Comparison of ENCODE assay signal across 9 cellular contexts in the genomic region with DNA sequence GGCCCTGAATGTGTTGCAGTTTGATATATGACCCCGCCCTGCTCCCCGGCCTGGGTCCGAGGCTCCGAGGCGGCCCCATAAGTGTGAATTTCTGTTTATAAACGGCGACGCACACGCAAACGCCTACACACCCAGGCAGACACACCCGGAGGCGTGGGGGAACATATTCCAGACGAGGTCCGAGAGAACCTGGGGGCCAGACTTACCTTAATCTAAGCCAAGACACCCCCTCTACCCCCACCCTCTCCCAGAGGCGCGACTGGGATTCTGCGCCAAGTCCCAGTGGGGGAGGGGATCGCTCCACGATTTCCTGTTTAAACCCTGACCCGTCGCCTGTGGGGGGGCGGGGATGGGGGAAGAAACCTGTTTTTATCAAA. TPM values are rescaled to one million over a fixed set of nuclear protein-coding genes. Genes with fewer than 3 reads are reported as not detected.
DNase-seq lines count a peak whose midpoint lies in the region; ATAC-seq and TF ChIP-seq lines count a peak whose summit lies in the region.
"Had no signal": no experiment of that assay in that cellular context is flagged by ENCODE, and none has a peak within 500 bp of the region (broad histone marks: within the 10 kb centered on the region; RNA-seq: fewer than 3 reads in every experiment).

No MANE protein-coding gene starts in this region.

- peak overlapping the region; percentile 45 for H3K56ac ChIP-seq in mesendoderm (ENCODE audit: low read length)

- peak overlapping the region; percentile 84 for H3K4me3 Mint-ChIP-seq in activated B cell treated with CpG ODN at 0.5 μM for 24 hours

- H2BK15ac ChIP-seq in mesendoderm (replicated peaks; ENCODE audit: low read depth) = no peak overlapping the region

- no peak overlapping the region for H4K8ac ChIP-seq in mesendoderm (ENCODE audit: low read depth, low read length)

- H3K79me2 ChIP-seq in mesendoderm (ENCODE audit: control insufficient read depth, insufficient read depth, low read length) = no peaks in the 10 kb centered on the region

- H3K27ac Mint-ChIP-seq in activated B cell treated with CpG ODN at 0.5 μM for 24 hours = peak overlapping the region; percentile 30

- intact Hi-C loops in activated B cell treated with CpG ODN at 0.5 μM for 24 hours (cut with micrococcal nuclease) = no loop called here

- WGBS in mesendoderm (ENCODE audit: extremely low coverage, insufficient coverage, low lambda C conversion rate) = no CpG with 5 or more reads among the region's 22 CpGs

- no peaks in the 10 kb centered on the region for H3K36me3 Mint-ChIP-seq in activated B cell treated with CpG ODN at 0.5 μM for 24 hours (ENCODE audit: low read depth)

- H2BK120ac ChIP-seq in mesendoderm (ENCODE audit: low read depth, low read length) = no peak overlapping the region

- peaks cover 2% of the 10 kb centered on the region for H3K4me1 ChIP-seq in mesendoderm (ENCODE audit: control insufficient read depth, low read depth, low read length)

- DNase-seq in AG08395 (ENCODE audit: low spot score) (peak; percentile 54), HEK293T (ENCODE audit: extremely low spot score) (no peak), activated B cell treated with CpG ODN at 0.5 μM for 24 hours (no peak), mesendoderm (no peak), cerebellar cortex (ENCODE audit: low spot score) (no peak)

- peaks cover 82% of the 10 kb centered on the region for H3K27me3 ChIP-seq in mesendoderm (ENCODE audit: insufficient read depth, low read length, poor library complexity)

- no peak overlapping the region for H4K5ac ChIP-seq in mesendoderm (ENCODE audit: low read length)

- POLR2A ChIA-PET in HEK293T (lab: Yijun Ruan, JAX) = no interaction called here
- POLR2A ChIA-PET in activated B cell treated with CpG ODN at 0.5 μM for 24 hours (lab: Charles Lee) = no interaction called here

- H3K27me3 Mint-ChIP-seq in activated B cell treated with CpG ODN at 0.5 μM for 24 hours = peaks cover 65% of the 10 kb centered on the region

- no peak for TF ChIP-seq CTCF in activated B cell treated with CpG ODN at 0.5 μM for 24 hours (IDR thresholded peaks at IDR 0.05)

- H3K79me1 ChIP-seq in mesendoderm (ENCODE audit: low read length) = no peaks in the 10 kb centered on the region

- H3K4ac ChIP-seq in mesendoderm (ENCODE audit: low read depth, low read length) = no peak overlapping the region

- no peaks in the 10 kb centered on the region for H3K9me3 Mint-ChIP-seq in activated B cell treated with CpG ODN at 0.5 μM for 24 hours

- no peak overlapping the region for H2AK5ac ChIP-seq in mesendoderm (ENCODE audit: low read length)

- H3K36me3 ChIP-seq in mesendoderm (ENCODE audit: control insufficient read depth, insufficient read depth, low read length) = no peaks in the 10 kb centered on the region
- H3K36me3 ChIP-seq: left lung had no signal

- H3K9ac ChIP-seq in mesendoderm (ENCODE audit: low read length) = no peak overlapping the region

- no peak overlapping the region for H3K27ac ChIP-seq in mesendoderm (ENCODE audit: low read depth, low read length)
- H3K27ac ChIP-seq: left lung had no signal

- peak overlapping the region; percentile 31 for H3K4me2 ChIP-seq in mesendoderm (ENCODE audit: low read length)

- H3K18ac ChIP-seq in mesendoderm (ENCODE audit: low read length) = no peak overlapping the region

- H2BK5ac ChIP-seq in mesendoderm (ENCODE audit: low read length) = no peak overlapping the region

- H3K4me3 ChIP-seq in mesendoderm (ENCODE audit: low read length) = no peak overlapping the region

- no peak overlapping the region for H3K23ac ChIP-seq in mesendoderm (ENCODE audit: low read length)

- H3K4me1 Mint-ChIP-seq in activated B cell treated with CpG ODN at 0.5 μM for 24 hours = peaks cover 29% of the 10 kb centered on the region

- ATAC-seq in activated B cell treated with CpG ODN at 0.5 μM for 24 hours (ENCODE audit: low read depth) (no peak), HG03139 (IDR thresholded peaks at IDR 0.05; ENCODE audit: unreplicated experiment) (no peak), HG02870 (IDR thresholded peaks at IDR 0.05; ENCODE audit: unreplicated experiment) (no peak), GM19452 (IDR thresholded peaks at IDR 0.05; ENCODE audit: unreplicated experiment) (no peak)

- CTCF ChIA-PET in HEK293T (lab: Yijun Ruan, JAX) (no interaction called here), activated B cell treated with CpG ODN at 0.5 μM for 24 hours (lab: Charles Lee) (no interaction called here)

TF ChIP-seq in HEK293T, 16 proteins besides CTCF, POLR2A, EP300 and RAD21:
- TF ChIP-seq TARDBP (IDR thresholded peaks at IDR 0.05) = no peak
- TF ChIP-seq L3MBTL2 (conservative IDR thresholded peaks at IDR 0.05) = peak; percentile 32; the same call in 1 of the 2 replicates
TF ChIP-seq in HEK293T: peak in this region for 1.

RNA-seq across cellular contexts. Expression of a gene that starts 9.6 kb away (rescaled TPM):
- total RNA-seq in activated B cell treated with CpG ODN at 0.5 μM for 24 hours = not detected in 2 replicates
- 0.01 TPM for polyA plus RNA-seq in mesendoderm (2013, experiment 1 of 2)
- 0.04 TPM for polyA plus RNA-seq in mesendoderm (2013, experiment 2 of 2)

RNA-seq across cellular contexts. Expression of a gene that starts 9.8 kb away (rescaled TPM):
- total RNA-seq in activated B cell treated with CpG ODN at 0.5 μM for 24 hours = not detected in 2 replicates
- not detected for polyA plus RNA-seq in mesendoderm (2013, experiment 1 of 2)
- polyA plus RNA-seq in mesendoderm (2013, experiment 2 of 2) = not detected

RNA-seq across cellular contexts. Expression of a gene that starts 14.3 kb away (rescaled TPM):
- total RNA-seq in activated B cell treated with CpG ODN at 0.5 μM for 24 hours = not detected in 2 replicates
- not detected for polyA plus RNA-seq in mesendoderm (2013, experiment 1 of 2)
- polyA plus RNA-seq in mesendoderm (2013, experiment 2 of 2) = not detected

RNA-seq across cellular contexts. Expression of a gene that starts 18.6 kb away (rescaled TPM):
- total RNA-seq in activated B cell treated with CpG ODN at 0.5 μM for 24 hours = not detected in 2 replicates
- polyA plus RNA-seq in mesendoderm (2013, experiment 1 of 2) = not detected
- polyA plus RNA-seq in mesendoderm (2013, experiment 2 of 2) = not detected

RNA-seq across cellular contexts. Expression of a gene that starts 33.6 kb away (rescaled TPM):
- total RNA-seq in activated B cell treated with CpG ODN at 0.5 μM for 24 hours = not detected in 2 replicates
- polyA plus RNA-seq in mesendoderm (2013, experiment 1 of 2) = not detected
- polyA plus RNA-seq in mesendoderm (2013, experiment 2 of 2) = not detected
- total RNA-seq: left lung had no signal
